Comparison of ENCODE assay signal across 1 cellular context in the genomic region with DNA sequence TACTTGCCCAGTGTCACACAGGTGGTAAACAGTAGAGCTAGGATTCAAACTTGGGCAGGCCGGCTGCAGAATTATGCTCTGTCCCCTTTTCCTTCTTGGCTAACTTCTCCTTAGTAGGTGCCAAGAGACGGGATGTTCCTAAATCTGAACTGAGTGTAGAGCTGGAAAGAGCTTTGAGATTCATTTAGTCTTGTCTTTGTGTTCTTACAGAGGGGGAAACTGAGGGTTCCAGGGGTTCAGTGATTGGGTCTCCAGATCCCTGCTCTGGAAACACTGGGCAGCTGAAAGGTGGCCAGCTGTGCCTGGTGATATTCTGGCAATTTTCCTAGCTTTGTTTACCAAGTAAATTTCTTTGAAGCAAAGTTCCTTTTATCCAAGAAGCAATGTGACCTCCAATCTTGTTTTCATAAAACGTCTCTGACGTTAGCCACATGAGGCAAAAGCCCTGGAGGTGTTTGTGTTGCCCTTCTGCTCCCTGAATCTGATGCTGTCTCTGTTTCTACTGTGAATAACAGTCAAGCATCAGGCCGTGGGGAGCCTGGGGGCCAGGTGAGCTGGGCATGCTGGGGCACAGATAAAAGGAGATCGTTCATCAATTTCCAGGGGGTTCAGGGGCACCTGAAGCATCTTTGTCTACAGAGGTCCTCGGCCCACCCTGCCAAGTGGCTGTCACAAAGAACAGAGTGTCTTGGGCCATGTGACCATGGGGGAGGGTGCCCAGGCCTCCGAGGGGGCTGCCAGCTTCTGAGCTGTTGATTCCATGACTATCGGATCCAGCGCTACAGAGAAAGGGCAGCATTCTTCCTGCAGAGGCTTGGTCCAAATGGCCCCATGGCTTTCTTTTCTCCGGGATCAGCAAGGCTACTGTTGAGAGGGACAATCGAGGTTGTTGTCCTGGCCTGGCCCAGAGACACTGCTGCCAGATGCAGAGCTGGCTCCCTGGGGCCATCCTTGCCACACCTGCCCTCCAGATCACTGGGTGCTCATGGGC.
A peak's percentile ranks its signal among the peaks of the same experiment; 100 is the strongest.
TF ChIP-seq lines count a peak whose summit lies in the region.

No MANE protein-coding gene starts in this region.

TF ChIP-seq in A549, 52 proteins besides CTCF, POLR2A, EP300 and RAD21 (continued from another document):
- TF ChIP-seq, protein P1, sequence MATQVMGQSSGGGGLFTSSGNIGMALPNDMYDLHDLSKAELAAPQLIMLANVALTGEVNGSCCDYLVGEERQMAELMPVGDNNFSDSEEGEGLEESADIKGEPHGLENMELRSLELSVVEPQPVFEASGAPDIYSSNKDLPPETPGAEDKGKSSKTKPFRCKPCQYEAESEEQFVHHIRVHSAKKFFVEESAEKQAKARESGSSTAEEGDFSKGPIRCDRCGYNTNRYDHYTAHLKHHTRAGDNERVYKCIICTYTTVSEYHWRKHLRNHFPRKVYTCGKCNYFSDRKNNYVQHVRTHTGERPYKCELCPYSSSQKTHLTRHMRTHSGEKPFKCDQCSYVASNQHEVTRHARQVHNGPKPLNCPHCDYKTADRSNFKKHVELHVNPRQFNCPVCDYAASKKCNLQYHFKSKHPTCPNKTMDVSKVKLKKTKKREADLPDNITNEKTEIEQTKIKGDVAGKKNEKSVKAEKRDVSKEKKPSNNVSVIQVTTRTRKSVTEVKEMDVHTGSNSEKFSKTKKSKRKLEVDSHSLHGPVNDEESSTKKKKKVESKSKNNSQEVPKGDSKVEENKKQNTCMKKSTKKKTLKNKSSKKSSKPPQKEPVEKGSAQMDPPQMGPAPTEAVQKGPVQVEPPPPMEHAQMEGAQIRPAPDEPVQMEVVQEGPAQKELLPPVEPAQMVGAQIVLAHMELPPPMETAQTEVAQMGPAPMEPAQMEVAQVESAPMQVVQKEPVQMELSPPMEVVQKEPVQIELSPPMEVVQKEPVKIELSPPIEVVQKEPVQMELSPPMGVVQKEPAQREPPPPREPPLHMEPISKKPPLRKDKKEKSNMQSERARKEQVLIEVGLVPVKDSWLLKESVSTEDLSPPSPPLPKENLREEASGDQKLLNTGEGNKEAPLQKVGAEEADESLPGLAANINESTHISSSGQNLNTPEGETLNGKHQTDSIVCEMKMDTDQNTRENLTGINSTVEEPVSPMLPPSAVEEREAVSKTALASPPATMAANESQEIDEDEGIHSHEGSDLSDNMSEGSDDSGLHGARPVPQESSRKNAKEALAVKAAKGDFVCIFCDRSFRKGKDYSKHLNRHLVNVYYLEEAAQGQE (IDR thresholded peaks at IDR 0.05) = no peak
- TF ChIP-seq, protein P2, sequence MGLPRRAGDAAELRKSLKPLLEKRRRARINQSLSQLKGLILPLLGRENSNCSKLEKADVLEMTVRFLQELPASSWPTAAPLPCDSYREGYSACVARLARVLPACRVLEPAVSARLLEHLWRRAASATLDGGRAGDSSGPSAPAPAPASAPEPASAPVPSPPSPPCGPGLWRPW (IDR thresholded peaks at IDR 0.05) = no peak
- no peak for TF ChIP-seq FOXS1 (CRISPR knock-in tag; IDR thresholded peaks at IDR 0.05)
- no peak for TF ChIP-seq ATOH8 (CRISPR knock-in tag; IDR thresholded peaks at IDR 0.05; ENCODE audit: low read depth)
- no peak for TF ChIP-seq EHF (CRISPR knock-in tag; IDR thresholded peaks at IDR 0.05)
- TF ChIP-seq TFCP2L1 (CRISPR knock-in tag; IDR thresholded peaks at IDR 0.05) = no peak
- TF ChIP-seq HOXB13 (CRISPR knock-in tag; IDR thresholded peaks at IDR 0.05; ENCODE audit: low read depth) = peak; percentile 61; the same call in 1 of the 2 replicates
- TF ChIP-seq CBX2 (IDR thresholded peaks at IDR 0.05; ENCODE audit: borderline replicate concordance, low read depth) = no peak
- TF ChIP-seq FOSL2 (IDR thresholded peaks at IDR 0.05) = no peak
- TF ChIP-seq FOSL2 (CRISPR knock-in tag; IDR thresholded peaks at IDR 0.05) = no peak
- no peak for TF ChIP-seq HOXB5 (CRISPR knock-in tag; IDR thresholded peaks at IDR 0.05)
- no peak for TF ChIP-seq HOXA7 (CRISPR knock-in tag; IDR thresholded peaks at IDR 0.05)
- TF ChIP-seq POLR2AphosphoS2 (conservative IDR thresholded peaks at IDR 0.05; ENCODE audit: low read length) = no peak
- TF ChIP-seq USF2 (IDR thresholded peaks at IDR 0.05) = 0 out of 2 replicates have a peak, but pooled peaks have one; percentile 38
- TF ChIP-seq JUNB (IDR thresholded peaks at IDR 0.05) = peak; percentile 54; the same call in 1 of the 2 replicates
- TF ChIP-seq NPAS2 (CRISPR knock-in tag; IDR thresholded peaks at IDR 0.05; ENCODE audit: borderline replicate concordance) = no peak
- TF ChIP-seq HMGXB4 (CRISPR knock-in tag; IDR thresholded peaks at IDR 0.05; ENCODE audit: borderline replicate concordance) = no peak
- no peak for TF ChIP-seq MAFK (IDR thresholded peaks at IDR 0.05; ENCODE audit: partially characterized antibody)
- no peak for TF ChIP-seq TP53 (CRISPR knock-in tag; IDR thresholded peaks at IDR 0.05)
- TF ChIP-seq HDAC2 (IDR thresholded peaks at IDR 0.05) = no peak
- no peak for TF ChIP-seq RCOR1 (IDR thresholded peaks at IDR 0.05; ENCODE audit: low read depth, low read length)
- no peak for TF ChIP-seq CBX8 (IDR thresholded peaks at IDR 0.05)
- TF ChIP-seq FOSB (CRISPR knock-in tag; IDR thresholded peaks at IDR 0.05) = no peak
- TF ChIP-seq JUN (IDR thresholded peaks at IDR 0.05) = peak; percentile 74 to 78; a peak in 3 of 5 replicates
- TF ChIP-seq CHD2 (IDR thresholded peaks at IDR 0.05; ENCODE audit: low read length, partially characterized antibody) = no peak
- no peak for TF ChIP-seq CHD4 (IDR thresholded peaks at IDR 0.05; ENCODE audit: borderline replicate concordance)
- TF ChIP-seq, protein P3, sequence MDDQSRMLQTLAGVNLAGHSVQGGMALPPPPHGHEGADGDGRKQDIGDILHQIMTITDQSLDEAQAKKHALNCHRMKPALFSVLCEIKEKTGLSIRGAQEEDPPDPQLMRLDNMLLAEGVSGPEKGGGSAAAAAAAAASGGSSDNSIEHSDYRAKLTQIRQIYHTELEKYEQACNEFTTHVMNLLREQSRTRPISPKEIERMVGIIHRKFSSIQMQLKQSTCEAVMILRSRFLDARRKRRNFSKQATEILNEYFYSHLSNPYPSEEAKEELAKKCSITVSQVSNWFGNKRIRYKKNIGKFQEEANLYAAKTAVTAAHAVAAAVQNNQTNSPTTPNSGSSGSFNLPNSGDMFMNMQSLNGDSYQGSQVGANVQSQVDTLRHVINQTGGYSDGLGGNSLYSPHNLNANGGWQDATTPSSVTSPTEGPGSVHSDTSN (IDR thresholded peaks at IDR 0.05) = peak; percentile 37; the same call in 1 of the 2 replicates
- no peak for TF ChIP-seq BHLHE40 (IDR thresholded peaks at IDR 0.05; ENCODE audit: low read depth, low read length)
- no peak for TF ChIP-seq SREBF2 (IDR thresholded peaks at IDR 0.05)
- TF ChIP-seq ZC3H11A (IDR thresholded peaks at IDR 0.05) = no peak
- TF ChIP-seq NFE2L2 (conservative IDR thresholded peaks at IDR 0.05; ENCODE audit: low read length) = no peak
- no peak for TF ChIP-seq ESRRA (IDR thresholded peaks at IDR 0.05; ENCODE audit: borderline replicate concordance, low read length)
- no peak for TF ChIP-seq MYC (IDR thresholded peaks at IDR 0.05; ENCODE audit: borderline replicate concordance, low read length)
- TF ChIP-seq PHF8 (IDR thresholded peaks at IDR 0.05; ENCODE audit: borderline replicate concordance, low read depth) = no peak
- no peak for TF ChIP-seq KDM1A (IDR thresholded peaks at IDR 0.05; ENCODE audit: low read depth)
- no peak for TF ChIP-seq RNF2 (IDR thresholded peaks at IDR 0.05; ENCODE audit: borderline replicate concordance, low read depth)
- TF ChIP-seq, protein P4, sequence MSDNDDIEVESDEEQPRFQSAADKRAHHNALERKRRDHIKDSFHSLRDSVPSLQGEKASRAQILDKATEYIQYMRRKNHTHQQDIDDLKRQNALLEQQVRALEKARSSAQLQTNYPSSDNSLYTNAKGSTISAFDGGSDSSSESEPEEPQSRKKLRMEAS (IDR thresholded peaks at IDR 0.05) = peak; percentile 33; the same call in 1 of the 2 replicates
